Comparison of ENCODE assay signal across 8 cellular contexts in genomic region chr6:163415620-163416379, GRCh38. TPM values are rescaled to one million over a fixed set of nuclear protein-coding genes. Genes with fewer than 3 reads are reported as not detected.
DNase-seq lines count a peak whose midpoint lies in the region; ATAC-seq, FAIRE-seq and TF ChIP-seq lines count a peak whose summit lies in the region.

No MANE protein-coding gene starts in this region.

- ATAC-seq in HG02759 (IDR thresholded peaks at IDR 0.05; ENCODE audit: unreplicated experiment): peak; percentile 2
- peak; percentile 24 for ATAC-seq in GM12878

- H3K27me3 ChIP-seq in GM12878 (replicated peaks in 1 of 2; ENCODE audit: control insufficient read depth in 2 of 2, insufficient read depth in 2 of 2, low read length in 1 of 2) (no peaks in the 10 kb centered on the region), spleen (replicated peaks in 1 of 7) (no peaks in the 10 kb centered on the region)

- FAIRE-seq in GM12878 (lab: Jason Lieb, UNC): no peak

- CTCF ChIA-PET in GM12878 (lab: Yijun Ruan, JAX): interaction anchor here (0.6 to 6.5 kb wide), 7 partner anchors 11 to 1483 kb away, joined by 3 to 56 read pairs (median 10); no protein-coding TSS in a partner anchor

- peak overlapping the region; percentile 86 for H3K9ac ChIP-seq in GM12878 (ENCODE audit: control insufficient read depth, insufficient read depth, low read length)

- H3K27ac ChIP-seq in GM12878 (ENCODE audit: control insufficient read depth, insufficient read depth) (peak overlapping the region; percentile 77), spleen (peak overlapping the region; percentile 91 to 100 (median 100))

- H3K79me2 ChIP-seq in GM12878 (ENCODE audit: control insufficient read depth, insufficient read depth, low read length): peaks cover 63% of the 10 kb centered on the region

- H3K36me3 ChIP-seq in GM12878 (ENCODE audit: control insufficient read depth in 2 of 2, insufficient read depth in 2 of 2, low read length in 1 of 2) (no peaks in the 10 kb centered on the region), spleen (no peaks in the 10 kb centered on the region)

- no peaks in the 10 kb centered on the region for H4K20me1 ChIP-seq in GM12878 (ENCODE audit: control insufficient read depth, insufficient read depth)

- H3K4me3 ChIP-seq in GM12878: peak overlapping the region; percentile 90
- H3K4me3 ChIP-seq in iPS-18c (ENCODE audit: insufficient read depth, low read depth, low read length): peak overlapping the region; percentile 87
- peak overlapping the region; percentile 65 to 93 (median 74) for H3K4me3 ChIP-seq in spleen

- H3K9me3 ChIP-seq in GM12878 (replicated peaks; ENCODE audit: control insufficient read depth, insufficient read depth, low read length) (no peaks in the 10 kb centered on the region), iPS-18c (ENCODE audit: control insufficient read depth, insufficient read depth, low read length) (no peaks in the 10 kb centered on the region), spleen (no peaks in the 10 kb centered on the region)

- POLR2A ChIA-PET in GM12878 (lab: Charles Lee): interaction anchor here (0.7 to 1.9 kb wide), 5 partner anchors 9 to 92 kb away, joined by 3 to 4 read pairs (median 3); no protein-coding TSS in a partner anchor

- no TSS peak for BruUV-seq in GM12878 (replicated peaks; lab: Mats Ljungman, UMichigan)

- H2AFZ ChIP-seq in GM12878 (ENCODE audit: control insufficient read depth, low read depth, low read length): peak overlapping the region; percentile 53

- RAD21 ChIA-PET in GM12878 (lab: Charles Lee; ENCODE audit: unreplicated experiment): interaction anchor here (0.8 to 5.4 kb wide), 6 partner anchors 8 to 539 kb away, joined by 3 to 26 read pairs (median 4); no protein-coding TSS in a partner anchor

- 0 out of 2 replicates have a peak overlapping the region, but pooled peaks have one; percentile 1 for H3K4me2 ChIP-seq in GM12878 (ENCODE audit: control insufficient read depth, insufficient read depth)

- SMC1A ChIA-PET in GM12878 (lab: Charles Lee; ENCODE audit: uncharacterized antibody, unreplicated experiment): interaction anchor here (0.6 to 7.0 kb wide), 7 partner anchors 11 to 598 kb away, joined by 3 to 39 read pairs (median 12); no protein-coding TSS in a partner anchor

- no peak for TF ChIP-seq EP300 in GM12878 (IDR thresholded peaks at IDR 0.05; ENCODE audit: borderline replicate concordance in 1 of 2, control insufficient read depth in 1 of 2, low read depth in 2 of 2, low read length in 2 of 2)

- DNase-seq in Daoy (ENCODE audit: low read depth) (peak; percentile 69), SKM-1 (lab: John Stamatoyannopoulos, UW; ENCODE audit: unreplicated experiment) (peak; percentile 48), GM12878 (ENCODE audit: low read depth, low spot score) (peak; percentile 72), spleen (peak; percentile 90), activated gamma-delta T cell treated with Interleukin-2 at 50 U/mL for 16 hours (no peak), DMS153 treated with DMSO at 0.1 percent for 48 hours (lab: John Stamatoyannopoulos, UW; ENCODE audit: unreplicated experiment) (no peak)

- intact Hi-C loops in GM12878 (cut with micrococcal nuclease; ENCODE audit: unreplicated experiment): loop anchor here (1.0 to 10.0 kb wide), 5 partner anchors 137 to 1512 kb away; no protein-coding TSS in a partner anchor
- intact Hi-C loops in spleen (cut with DNase I; ENCODE audit: low total_unique reads): no loop called here

- H3K4me1 ChIP-seq in GM12878 (ENCODE audit: control insufficient read depth, insufficient read depth, low read length) (peaks cover 3% of the 10 kb centered on the region; the same call in 1 of the 2 replicates), spleen (peaks cover 13 to 71% (median 48%) of the 10 kb centered on the region in 6 donors)

- TF ChIP-seq RAD21 in GM12878 (IDR thresholded peaks at IDR 0.05; ENCODE audit: insufficient read depth, low read depth, low read length): no peak

- in situ Hi-C loops in GM12878 (cut with MboI): no loop called here

- TF ChIP-seq CTCF in GM12878 (IDR thresholded peaks at IDR 0.05 in 2 of 3, conservative IDR thresholded peaks at IDR 0.05 in 1 of 3; ENCODE audit: control insufficient read depth in 2 of 3, extremely low read depth in 1 of 3, insufficient read depth in 1 of 3, low read depth in 3 of 3, low read length in 3 of 3) (no peak), spleen (IDR thresholded peaks at IDR 0.05 in 8 of 11, conservative IDR thresholded peaks at IDR 0.05 in 3 of 11) (no peak)

- WGBS in GM12878 (ENCODE audit: insufficient coverage, insufficient replicate concordance, low lambda C conversion rate, missing lambda C conversion rate): under 1% methylated on average over 54 of the region's 57 CpGs
- WGBS in spleen, 5 donors: 0 to 1% (median 0%) methylated on average over 31 to 57 of the region's 57 CpGs

- TF ChIP-seq POLR2A in GM12878 (IDR thresholded peaks at IDR 0.05; ENCODE audit: low read depth, low read length) (peak; percentile 61; the same call in 1 of the 2 replicates), spleen (IDR thresholded peaks at IDR 0.05) (no peak)

TF ChIP-seq in GM12878, 131 proteins besides CTCF, POLR2A, EP300 and RAD21 (continues in another document):
- 0 out of 2 replicates have a peak, but pooled peaks have one; percentile 8 for TF ChIP-seq ZNF384 (IDR thresholded peaks at IDR 0.05; ENCODE audit: borderline replicate concordance, low read depth, low read length)
- TF ChIP-seq STAT3 (IDR thresholded peaks at IDR 0.05; ENCODE audit: low read depth, low read length): no peak
- TF ChIP-seq NR2F1 (conservative IDR thresholded peaks at IDR 0.05): peak; percentile 44
- TF ChIP-seq YBX1 (IDR thresholded peaks at IDR 0.05): no peak
- TF ChIP-seq PKNOX1 (IDR thresholded peaks at IDR 0.05): 0 out of 2 replicates have a peak, but pooled peaks have one; percentile 9
- TF ChIP-seq, protein P1, sequence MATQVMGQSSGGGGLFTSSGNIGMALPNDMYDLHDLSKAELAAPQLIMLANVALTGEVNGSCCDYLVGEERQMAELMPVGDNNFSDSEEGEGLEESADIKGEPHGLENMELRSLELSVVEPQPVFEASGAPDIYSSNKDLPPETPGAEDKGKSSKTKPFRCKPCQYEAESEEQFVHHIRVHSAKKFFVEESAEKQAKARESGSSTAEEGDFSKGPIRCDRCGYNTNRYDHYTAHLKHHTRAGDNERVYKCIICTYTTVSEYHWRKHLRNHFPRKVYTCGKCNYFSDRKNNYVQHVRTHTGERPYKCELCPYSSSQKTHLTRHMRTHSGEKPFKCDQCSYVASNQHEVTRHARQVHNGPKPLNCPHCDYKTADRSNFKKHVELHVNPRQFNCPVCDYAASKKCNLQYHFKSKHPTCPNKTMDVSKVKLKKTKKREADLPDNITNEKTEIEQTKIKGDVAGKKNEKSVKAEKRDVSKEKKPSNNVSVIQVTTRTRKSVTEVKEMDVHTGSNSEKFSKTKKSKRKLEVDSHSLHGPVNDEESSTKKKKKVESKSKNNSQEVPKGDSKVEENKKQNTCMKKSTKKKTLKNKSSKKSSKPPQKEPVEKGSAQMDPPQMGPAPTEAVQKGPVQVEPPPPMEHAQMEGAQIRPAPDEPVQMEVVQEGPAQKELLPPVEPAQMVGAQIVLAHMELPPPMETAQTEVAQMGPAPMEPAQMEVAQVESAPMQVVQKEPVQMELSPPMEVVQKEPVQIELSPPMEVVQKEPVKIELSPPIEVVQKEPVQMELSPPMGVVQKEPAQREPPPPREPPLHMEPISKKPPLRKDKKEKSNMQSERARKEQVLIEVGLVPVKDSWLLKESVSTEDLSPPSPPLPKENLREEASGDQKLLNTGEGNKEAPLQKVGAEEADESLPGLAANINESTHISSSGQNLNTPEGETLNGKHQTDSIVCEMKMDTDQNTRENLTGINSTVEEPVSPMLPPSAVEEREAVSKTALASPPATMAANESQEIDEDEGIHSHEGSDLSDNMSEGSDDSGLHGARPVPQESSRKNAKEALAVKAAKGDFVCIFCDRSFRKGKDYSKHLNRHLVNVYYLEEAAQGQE (IDR thresholded peaks at IDR 0.05; ENCODE audit: low read depth, low read length): no peak

RNA-seq across cellular contexts. Expression of gene QKI, which starts 1.3 kb away (rescaled TPM):
- total RNA-seq in Daoy (2014; rRNA removed; shearing (Covaris generic)): 184 and 217 TPM in 2 replicates
- 93.7 and 101 TPM in 2 replicates for total RNA-seq in GM12878 (2013; cell fraction: nucleolus; rRNA removed)
- 43.7 and 46.4 TPM in 2 replicates for total RNA-seq in GM12878 (2014; rRNA removed)
- total RNA-seq in GM12878 (2014; rRNA removed; fragmentation: Illumina TruSeq; extraction: Trizol): 47.8 and 52.5 TPM in 2 replicates
- 50.7 and 54.5 TPM in 2 replicates for total RNA-seq in GM12878 (2021)
- polyA plus RNA-seq in GM12878 (2011; ENCODE audit: low read depth): 28.6 TPM
- 62.3 and 68.4 TPM in 2 replicates for polyA plus RNA-seq in GM12878 (2011; rRNA removed)
- 73.9 and 89.7 TPM in 2 replicates for polyA plus RNA-seq in GM12878 (2011; cell fraction: cytosol; rRNA removed)
- 42.5 and 60.8 TPM in 2 replicates for polyA plus RNA-seq in GM12878 (2011; cell fraction: nucleus; rRNA removed)
- 15.4 and 24.9 TPM in 2 replicates for polyA plus RNA-seq in GM12878 (2012)
- polyA plus RNA-seq in GM12878 (2014; fragmentation: Illumina TruSeq; extraction: Trizol): 54.6 and 72.5 TPM in 2 replicates
- 10 to 100 TPM; 10.7 to 27.1 TPM for polyA plus RNA-seq in GM12878 (2014; fragmentation: Nextera tagmentation; extraction: Ambion mirVana)
- 31.4 and 35.0 TPM in 2 replicates for polyA plus RNA-seq in GM12878 (2014; rRNA removed)
- polyA plus RNA-seq in GM12878 (2016; fragmentation: Nextera tagmentation; extraction: Ambion mirVana): 1 to 10 TPM; 4.7 to 4.8 TPM
- 203 and 222 TPM in 2 replicates for polyA minus RNA-seq in GM12878 (2011; rRNA and poly(A)+ RNA removed)
- polyA minus RNA-seq in GM12878 (2011; cell fraction: cytosol; rRNA and poly(A)+ RNA removed): 55.9 and 69.2 TPM in 2 replicates
- polyA minus RNA-seq in GM12878 (2011; cell fraction: nucleus; rRNA and poly(A)+ RNA removed): 55.2 and 80.6 TPM in 2 replicates
- 100 to 1,000 TPM; 143 to 217 (median 195) TPM for total RNA-seq in spleen
- 10 to 100 TPM; 11.3 to 32.3 (median 16.8) TPM for polyA plus RNA-seq in spleen

Comparison
In these comparisons a context has a peak if more than half of its experiments do, and no peak if none do; other contexts are left out.
1. DNase-seq: peak in Daoy (single experiment), SKM-1 (single experiment), GM12878 (single experiment) and spleen (single experiment); none in activated gamma-delta T cell treated with Interleukin-2 at 50 U/mL for 16 hours (single experiment) and DMS153 treated with DMSO at 0.1 percent for 48 hours (single experiment).
2. Peak in every context shown above with its lines, with median percentiles within 50 percentile points of each other: H3K4me3 ChIP-seq.